ENCODE assay signal across 14 cellular contexts in the genomic region with DNA sequence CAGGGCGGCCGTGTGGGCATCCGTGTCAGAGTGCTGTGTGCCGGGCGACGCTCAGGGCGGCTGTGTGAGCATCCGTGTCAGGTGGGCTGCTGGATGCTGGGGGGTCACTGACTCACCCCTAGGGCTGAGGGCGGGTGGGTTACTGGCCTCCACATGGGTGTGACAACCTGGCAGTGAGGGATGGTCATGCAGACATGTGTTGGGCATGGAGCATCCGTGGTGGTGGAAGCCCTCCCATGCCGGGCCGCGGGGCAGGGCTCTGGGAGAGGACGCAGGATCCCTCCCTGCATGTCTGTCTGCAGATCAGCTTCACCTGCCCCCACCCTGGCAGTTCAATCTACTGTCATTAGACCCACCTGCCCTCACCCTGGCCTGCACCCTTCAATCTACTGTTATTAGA.
"Had no signal": no experiment of that assay in that cellular context is flagged by ENCODE, and none has a peak within 500 bp of the region (broad histone marks: within the 10 kb centered on the region; RNA-seq: fewer than 3 reads in every experiment).

No MANE protein-coding gene starts in this region.

- H3K4me2 ChIP-seq: neural progenitor cell, smooth muscle cell had no signal

- H3K4me1 ChIP-seq: neural progenitor cell, parathyroid adenoma had no signal

- ATAC-seq: T-cell had no signal

- H3K9me3 Mint-ChIP-seq: activated naive CD8-positive, alpha-beta T cell treated with anti-CD3 and anti-CD28 coated beads for 36 hours; T-cell had no signal

- H3K4me3 ChIP-seq: left ventricle myocardium inferior, neural progenitor cell, smooth muscle cell had no signal

- H3K9ac ChIP-seq: neural progenitor cell, parathyroid adenoma had no signal

- H3K36me3 ChIP-seq: left ventricle myocardium inferior, neural progenitor cell had no signal

- H3K27ac ChIP-seq: left ventricle myocardium inferior, neural progenitor cell, parathyroid adenoma had no signal

- H3K4me3 Mint-ChIP-seq: activated naive CD8-positive, alpha-beta T cell treated with anti-CD3 and anti-CD28 coated beads for 36 hours; neural progenitor cell; T-cell had no signal

- H3K9me3 ChIP-seq: left ventricle myocardium inferior had no signal

- H3K4me1 Mint-ChIP-seq: activated naive CD8-positive, alpha-beta T cell treated with anti-CD3 and anti-CD28 coated beads for 36 hours; T-cell had no signal

- H2AFZ ChIP-seq: neural progenitor cell, parathyroid adenoma had no signal

- H3K27ac Mint-ChIP-seq: activated naive CD8-positive, alpha-beta T cell treated with anti-CD3 and anti-CD28 coated beads for 36 hours; T-cell had no signal

- H3K27me3 ChIP-seq: neural progenitor cell had no signal

- H3K36me3 Mint-ChIP-seq: activated naive CD8-positive, alpha-beta T cell treated with anti-CD3 and anti-CD28 coated beads for 36 hours; neural progenitor cell; T-cell had no signal

- DNase-seq: activated CD4-positive, alpha-beta T cell treated with anti-CD3 and anti-CD28 coated beads for 48 hours; activated naive CD8-positive, alpha-beta T cell treated with anti-CD3 and anti-CD28 coated beads for 36 hours; anterior cingulate cortex; effector CD4-positive, alpha-beta T cell; foreskin melanocyte; left ventricle myocardium inferior; retina; stimulated activated naive CD4-positive, alpha-beta T cell; substantia nigra; T1000 had no signal
